ENCODE assay signal across 21 cellular contexts in the genomic region with DNA sequence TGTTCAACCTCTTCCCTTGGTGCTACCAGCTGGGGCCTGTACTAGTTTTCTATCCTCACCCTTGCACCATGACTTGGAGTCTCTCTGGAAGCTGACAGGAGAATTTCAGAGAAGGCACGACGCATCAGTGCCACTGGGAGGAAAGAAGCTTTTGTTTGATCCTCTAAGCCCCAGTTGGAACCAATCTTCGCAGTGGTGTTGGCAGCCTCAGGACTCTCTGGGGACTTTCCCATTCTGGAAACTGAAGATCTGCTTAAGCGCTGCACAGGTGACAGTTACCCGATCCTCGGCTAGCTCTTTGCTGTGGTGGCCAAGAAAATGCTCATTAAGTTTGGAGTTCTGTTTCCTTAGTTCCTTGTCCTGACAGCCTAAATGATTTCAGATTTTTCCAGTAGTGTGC.
"Had no signal": no experiment of that assay in that cellular context is flagged by ENCODE, and none has a peak within 500 bp of the region (broad histone marks: within the 10 kb centered on the region; RNA-seq: fewer than 3 reads in every experiment).

No MANE protein-coding gene starts in this region.

- H3K36me3 ChIP-seq: esophagus muscularis mucosa, stomach, suprapubic skin, tibial nerve, vagina had no signal

- H3K27me3 Mint-ChIP-seq: activated naive CD4-positive, alpha-beta T cell treated with anti-CD3 and anti-CD28 coated beads, Interleukin-2, amount 10 ng/mL, durations not matched to agents 7 days and 5 days; activated naive CD8-positive, alpha-beta T cell treated with anti-CD3 and anti-CD28 coated beads, Interleukin-2, amount 50 U/mL, for 24 hours; stimulated activated memory B cell treated with anti-CD40 and anti-IgM and Interleukin-4, amounts not matched to agents 10 μg/mL and 1 μg/mL and 100 μg/mL, for 72 hours had no signal

- DNase-seq: activated CD4-positive, alpha-beta T cell treated with anti-CD3 and anti-CD28 coated beads for 1 hour; activated CD4-positive, alpha-beta T cell treated with anti-CD3 and anti-CD28 coated beads, Interleukin-2, amount 50 U/mL, for 1 hour; activated effector memory CD4-positive, alpha-beta T cell treated with anti-CD3 and anti-CD28 coated beads, Interleukin-2, amount 50 U/mL, for 16 hours; activated naive CD4-positive, alpha-beta T cell treated with anti-CD3 and anti-CD28 coated beads, Interleukin-2, amount 10 ng/mL, durations not matched to agents 7 days and 5 days; activated naive CD8-positive, alpha-beta T cell treated with anti-CD3 and anti-CD28 coated beads, Interleukin-2, amount 50 U/mL, for 24 hours; activated T-cell treated with anti-CD3 and anti-CD28 coated beads, Interleukin-2, amount 50 U/mL, for 72 hours; dermis blood vessel endothelial cell; effector memory CD4-positive, alpha-beta T cell; hypothalamus; left ventricle myocardium superior; occipital lobe; small intestine; stimulated activated CD4-positive, alpha-beta T cell treated with anti-CD3 and anti-CD28 coated beads, Interleukin-15, amount 100 ng/mL, for 24 hours; stomach; T-helper 1 cell had no signal

- H3K27me3 ChIP-seq: esophagus muscularis mucosa, stomach, suprapubic skin, tibial nerve, vagina had no signal

- H3K4me1 ChIP-seq: suprapubic skin, tibial nerve, vagina had no signal

- H3K4me1 Mint-ChIP-seq: activated naive CD4-positive, alpha-beta T cell treated with anti-CD3 and anti-CD28 coated beads, Interleukin-2, amount 10 ng/mL, durations not matched to agents 7 days and 5 days; activated naive CD8-positive, alpha-beta T cell treated with anti-CD3 and anti-CD28 coated beads, Interleukin-2, amount 50 U/mL, for 24 hours; stimulated activated memory B cell treated with anti-CD40 and anti-IgM and Interleukin-4, amounts not matched to agents 10 μg/mL and 1 μg/mL and 100 μg/mL, for 72 hours had no signal

- H3K9me3 ChIP-seq: esophagus muscularis mucosa, stomach, tibial nerve, vagina had no signal

- H3K4me3 ChIP-seq: esophagus muscularis mucosa, stomach, suprapubic skin, tibial nerve, vagina had no signal

- H3K36me3 Mint-ChIP-seq: activated naive CD4-positive, alpha-beta T cell treated with anti-CD3 and anti-CD28 coated beads, Interleukin-2, amount 10 ng/mL, durations not matched to agents 7 days and 5 days; stimulated activated memory B cell treated with anti-CD40 and anti-IgM and Interleukin-4, amounts not matched to agents 10 μg/mL and 1 μg/mL and 100 μg/mL, for 72 hours had no signal

- H3K9me3 Mint-ChIP-seq: activated naive CD4-positive, alpha-beta T cell treated with anti-CD3 and anti-CD28 coated beads, Interleukin-2, amount 10 ng/mL, durations not matched to agents 7 days and 5 days; activated naive CD8-positive, alpha-beta T cell treated with anti-CD3 and anti-CD28 coated beads, Interleukin-2, amount 50 U/mL, for 24 hours; activated T-cell treated with anti-CD3 and anti-CD28 coated beads, Interleukin-2, amount 50 U/mL, for 72 hours; stimulated activated memory B cell treated with anti-CD40 and anti-IgM and Interleukin-4, amounts not matched to agents 10 μg/mL and 1 μg/mL and 100 μg/mL, for 72 hours had no signal

- H3K27ac Mint-ChIP-seq: activated naive CD4-positive, alpha-beta T cell treated with anti-CD3 and anti-CD28 coated beads, Interleukin-2, amount 10 ng/mL, durations not matched to agents 7 days and 5 days; activated naive CD8-positive, alpha-beta T cell treated with anti-CD3 and anti-CD28 coated beads, Interleukin-2, amount 50 U/mL, for 24 hours; activated T-cell treated with anti-CD3 and anti-CD28 coated beads, Interleukin-2, amount 50 U/mL, for 72 hours; stimulated activated memory B cell treated with anti-CD40 and anti-IgM and Interleukin-4, amounts not matched to agents 10 μg/mL and 1 μg/mL and 100 μg/mL, for 72 hours had no signal

- ATAC-seq: activated naive CD8-positive, alpha-beta T cell treated with anti-CD3 and anti-CD28 coated beads, Interleukin-2, amount 50 U/mL, for 24 hours; activated T-cell treated with anti-CD3 and anti-CD28 coated beads, Interleukin-2, amount 50 U/mL, for 72 hours; left ventricle myocardium superior; sciatic nerve; stimulated activated memory B cell treated with anti-CD40 and anti-IgM and Interleukin-4, amounts not matched to agents 10 μg/mL and 1 μg/mL and 100 μg/mL, for 72 hours had no signal

- H3K27ac ChIP-seq: esophagus muscularis mucosa, stomach, suprapubic skin, tibial nerve, vagina had no signal

- H3K4me3 Mint-ChIP-seq: activated naive CD4-positive, alpha-beta T cell treated with anti-CD3 and anti-CD28 coated beads, Interleukin-2, amount 10 ng/mL, durations not matched to agents 7 days and 5 days; activated naive CD8-positive, alpha-beta T cell treated with anti-CD3 and anti-CD28 coated beads, Interleukin-2, amount 50 U/mL, for 24 hours; activated T-cell treated with anti-CD3 and anti-CD28 coated beads, Interleukin-2, amount 50 U/mL, for 72 hours; stimulated activated memory B cell treated with anti-CD40 and anti-IgM and Interleukin-4, amounts not matched to agents 10 μg/mL and 1 μg/mL and 100 μg/mL, for 72 hours had no signal
